ENCODE assay signal across 21 cellular contexts in genomic region chr4:136241221-136241986, GRCh38.
DNase-seq lines count a peak whose midpoint lies in the region; ATAC-seq, FAIRE-seq and TF ChIP-seq lines count a peak whose summit lies in the region.
"Had no signal": no experiment of that assay in that cellular context is flagged by ENCODE, and none has a peak within 500 bp of the region (broad histone marks: within the 10 kb centered on the region; RNA-seq: fewer than 3 reads in every experiment).

No MANE protein-coding gene starts in this region.

- H3K27me3 Mint-ChIP-seq in H9 (ENCODE audit: low read depth) (no peaks in the 10 kb centered on the region), astrocyte (ENCODE audit: low read depth, unreplicated experiment) (no peaks in the 10 kb centered on the region)
- no peaks in the 10 kb centered on the region for H3K27me3 Mint-ChIP-seq in activated naive CD8-positive, alpha-beta T cell treated with anti-CD3 and anti-CD28 coated beads, Interleukin-2, amount 50 U/mL, for 24 hours
- H3K27me3 Mint-ChIP-seq: CD4-positive, CD25-positive, alpha-beta regulatory T cell had no signal

- H3K4ac ChIP-seq in H9 (ENCODE audit: low read depth, low read length), result no peak overlapping the region

- H2BK12ac ChIP-seq in H9 (ENCODE audit: insufficient read length, low read depth, low read length), result no peak overlapping the region

- H3K27ac ChIP-seq in H9 (ENCODE audit: insufficient read length, low read depth, low read length) (no peak overlapping the region), astrocyte (ENCODE audit: low read depth, low read length) (no peak overlapping the region), PC-3 (ENCODE audit: low read length) (no peak overlapping the region), thyroid gland (no peak overlapping the region)
- H3K27ac ChIP-seq: KMS-11, Peyer's patch had no signal

- BruUV-seq in PC-3 (replicated peaks; lab: Mats Ljungman, UMichigan), result no TSS peak

- H3K4me1 ChIP-seq in H9 (ENCODE audit: insufficient read depth, low read length) (no peaks in the 10 kb centered on the region; the same call in 1 of the 2 replicates), astrocyte (ENCODE audit: insufficient read depth, low read length) (peaks cover 4% of the 10 kb centered on the region), PC-3 (ENCODE audit: insufficient read depth, low read length) (no peaks in the 10 kb centered on the region), thyroid gland (no peaks in the 10 kb centered on the region)
- H3K4me1 ChIP-seq: Peyer's patch had no signal

- H3K9me2 ChIP-seq in PC-3 (replicated peaks; ENCODE audit: low read length), result no peaks in the 10 kb centered on the region

- H3K23me2 ChIP-seq in H9 (ENCODE audit: insufficient read length, low read depth, low read length, poor library complexity, severe bottlenecking), result no peaks in the 10 kb centered on the region

- peaks cover 20 to 25% of the 10 kb centered on the region in 2 experiments for H3K9me3 Mint-ChIP-seq in H9
- H3K9me3 Mint-ChIP-seq in astrocyte (ENCODE audit: unreplicated experiment), result peaks cover 12% of the 10 kb centered on the region
- peaks cover 19% of the 10 kb centered on the region for H3K9me3 Mint-ChIP-seq in activated naive CD8-positive, alpha-beta T cell treated with anti-CD3 and anti-CD28 coated beads, Interleukin-2, amount 50 U/mL, for 24 hours

- H3K4me1 Mint-ChIP-seq in H9 (peaks cover 5 to 10% of the 10 kb centered on the region in 2 experiments; a peak in 2 of 4 replicates), astrocyte (ENCODE audit: low read depth, unreplicated experiment) (peaks cover 18% of the 10 kb centered on the region)
- H3K4me1 Mint-ChIP-seq in activated naive CD8-positive, alpha-beta T cell treated with anti-CD3 and anti-CD28 coated beads, Interleukin-2, amount 50 U/mL, for 24 hours, result no peaks in the 10 kb centered on the region
- H3K4me1 Mint-ChIP-seq: CD4-positive, CD25-positive, alpha-beta regulatory T cell had no signal

- no peak overlapping the region for H3K14ac ChIP-seq in H9 (ENCODE audit: insufficient read depth, low read length)

- no peak for TF ChIP-seq POLR2A in thyroid gland (IDR thresholded peaks at IDR 0.05)

- H3K27ac Mint-ChIP-seq in H9 (peak overlapping the region in 2 of 3 experiments; percentile 29 to 74; a peak in 3 of 7 replicates), astrocyte (ENCODE audit: unreplicated experiment) (peak overlapping the region; percentile 54)
- no peak overlapping the region for H3K27ac Mint-ChIP-seq in activated naive CD8-positive, alpha-beta T cell treated with anti-CD3 and anti-CD28 coated beads, Interleukin-2, amount 50 U/mL, for 24 hours
- H3K27ac Mint-ChIP-seq: CD4-positive, CD25-positive, alpha-beta regulatory T cell; HFFc6 had no signal

- no peak overlapping the region for H4K91ac ChIP-seq in H9 (ENCODE audit: insufficient read length, low read depth, low read length)

- H3K9me3 ChIP-seq in H9 (ENCODE audit: control insufficient read depth, low read depth, low read length) (no peaks in the 10 kb centered on the region), astrocyte (ENCODE audit: insufficient read depth, low read depth, low read length) (peaks cover 6% of the 10 kb centered on the region), PC-3 (ENCODE audit: low read length) (no peaks in the 10 kb centered on the region), thyroid gland (no peaks in the 10 kb centered on the region)
- H3K9me3 ChIP-seq: Peyer's patch had no signal

- H2BK20ac ChIP-seq in H9 (ENCODE audit: low read depth, low read length, poor library complexity, severe bottlenecking), result no peak overlapping the region

- no peak overlapping the region for H3K56ac ChIP-seq in H9 (ENCODE audit: insufficient read length, low read depth, low read length)

- POLR2A ChIA-PET in PC-3 (lab: Charles Lee; ENCODE audit: unreplicated experiment), result no interaction called here

- intact Hi-C loops in PC-3 (cut with micrococcal nuclease), result no loop called here
- intact Hi-C loops in thyroid gland (cut with DNase I), result no loop called here

- no peak overlapping the region for H3K23ac ChIP-seq in H9 (ENCODE audit: insufficient read length, low read depth, low read length)

- H3K4me3 Mint-ChIP-seq in H9, result no peak overlapping the region
- no peak overlapping the region for H3K4me3 Mint-ChIP-seq in astrocyte (ENCODE audit: unreplicated experiment)
- H3K4me3 Mint-ChIP-seq in activated naive CD8-positive, alpha-beta T cell treated with anti-CD3 and anti-CD28 coated beads, Interleukin-2, amount 50 U/mL, for 24 hours, result no peak overlapping the region
- H3K4me3 Mint-ChIP-seq: CD4-positive, CD25-positive, alpha-beta regulatory T cell; HFFc6 had no signal

- H3K27me3 ChIP-seq in H9 (ENCODE audit: insufficient read depth, low read length) (no peaks in the 10 kb centered on the region), astrocyte (ENCODE audit: insufficient read depth, low read length) (peaks cover 2% of the 10 kb centered on the region), PC-3 (ENCODE audit: low read length) (no peaks in the 10 kb centered on the region), thyroid gland (no peaks in the 10 kb centered on the region)
- H3K27me3 ChIP-seq: Peyer's patch had no signal

- H2AFZ ChIP-seq in H9 (ENCODE audit: low read length), result no peak overlapping the region
- peak overlapping the region; percentile 3 for H2AFZ ChIP-seq in astrocyte (ENCODE audit: low read depth, low read length)
- H2AFZ ChIP-seq in PC-3 (ENCODE audit: low read length), result no peak overlapping the region

- CTCF ChIA-PET in PC-3 (lab: Charles Lee), result no interaction called here

- TF ChIP-seq CTCF in H9 (conservative IDR thresholded peaks at IDR 0.05), result no peak
- TF ChIP-seq CTCF in astrocyte (IDR thresholded peaks at IDR 0.05; ENCODE audit: insufficient read depth, low read depth, low read length), result no peak
- TF ChIP-seq CTCF in fibroblast of pulmonary artery (IDR thresholded peaks at IDR 0.05; ENCODE audit: low read length, missing control alignments), result no peak
- no peak for TF ChIP-seq CTCF in PC-3 (conservative IDR thresholded peaks at IDR 0.05; ENCODE audit: low read depth, low read length)
- no peak for TF ChIP-seq CTCF in thyroid gland (IDR thresholded peaks at IDR 0.05)

- H3K79me1 ChIP-seq in H9 (ENCODE audit: insufficient read depth, low read depth, low read length, poor library complexity, severe bottlenecking), result no peaks in the 10 kb centered on the region

- H3K9ac ChIP-seq in H9 (ENCODE audit: extremely low read depth, insufficient read length, low read length), result no peak overlapping the region
- H3K9ac ChIP-seq in astrocyte (ENCODE audit: low read length), result no peak overlapping the region
- no peak overlapping the region for H3K9ac ChIP-seq in PC-3 (ENCODE audit: low read length)
- H3K9ac ChIP-seq: KMS-11 had no signal

- H2BK120ac ChIP-seq in H9 (ENCODE audit: low read depth, low read length, poor library complexity, severe bottlenecking), result no peak overlapping the region

- no peak overlapping the region for H3K4me2 ChIP-seq in H9 (ENCODE audit: insufficient read depth, insufficient read length, low read length)
- peak overlapping the region; percentile 56 for H3K4me2 ChIP-seq in astrocyte (ENCODE audit: low read length)
- H3K4me2 ChIP-seq in PC-3 (ENCODE audit: low read length), result no peak overlapping the region
- H3K4me2 ChIP-seq: KMS-11 had no signal

- H2AK5ac ChIP-seq in H9 (ENCODE audit: insufficient read length, low read length), result no peak overlapping the region

- no peak overlapping the region for H3K4me3 ChIP-seq in astrocyte (ENCODE audit: insufficient read depth, low read depth, low read length)
- H3K4me3 ChIP-seq in fibroblast of pulmonary artery (replicated peaks; ENCODE audit: low read depth, low read length), result no peak overlapping the region
- no peak overlapping the region for H3K4me3 ChIP-seq in PC-3 (ENCODE audit: low read length)
- H3K4me3 ChIP-seq in thyroid gland (replicated peaks in 1 of 3), result no peak overlapping the region
- H3K4me3 ChIP-seq: Peyer's patch had no signal

- no peak overlapping the region for H3T11ph ChIP-seq in H9 (ENCODE audit: low read length)

- DNase-seq in H9, result no peak
- DNase-seq in astrocyte (ENCODE audit: low read depth), result peak; percentile 78
- peak; percentile 7 for DNase-seq in fibroblast of pulmonary artery (ENCODE audit: low read depth)
- DNase-seq in renal cortical epithelial cell (ENCODE audit: low read depth), result peak; percentile 55
- no peak for DNase-seq in activated naive CD8-positive, alpha-beta T cell treated with anti-CD3 and anti-CD28 coated beads, Interleukin-2, amount 50 U/mL, for 24 hours
- no peak for DNase-seq in PC-3
- no peak for DNase-seq in thyroid gland
- DNase-seq: CD4-positive, CD25-positive, alpha-beta regulatory T cell; DMS79; HFFc6; NCI-H1930; NCI-H2171 treated with DMSO at 0.1 percent for 48 hours; NCI-H510A treated with DMSO at 0.1 percent for 48 hours; Peyer's patch; Right ventricle myocardium superior had no signal

- H2BK15ac ChIP-seq in H9 (ENCODE audit: low read depth, low read length), result no peak overlapping the region

- H3K36me3 Mint-ChIP-seq in H9 (ENCODE audit: insufficient read depth in 1 of 3, low read depth in 3 of 3) (peaks cover 10 to 35% (median 21%) of the 10 kb centered on the region in 3 experiments), astrocyte (ENCODE audit: low read depth, unreplicated experiment) (no peaks in the 10 kb centered on the region)
- H3K36me3 Mint-ChIP-seq in activated naive CD8-positive, alpha-beta T cell treated with anti-CD3 and anti-CD28 coated beads, Interleukin-2, amount 50 U/mL, for 24 hours (ENCODE audit: low read depth), result no peaks in the 10 kb centered on the region

- H3K79me2 ChIP-seq in H9 (ENCODE audit: insufficient read depth, low read length) (no peaks in the 10 kb centered on the region), astrocyte (ENCODE audit: insufficient read depth, low read length) (no peaks in the 10 kb centered on the region), PC-3 (ENCODE audit: low read length) (no peaks in the 10 kb centered on the region)

- H4K20me1 ChIP-seq in H9 (ENCODE audit: control insufficient read depth, insufficient read depth, insufficient read length), result no peaks in the 10 kb centered on the region
- no peaks in the 10 kb centered on the region for H4K20me1 ChIP-seq in astrocyte (ENCODE audit: insufficient read depth, low read length)
- no peaks in the 10 kb centered on the region for H4K20me1 ChIP-seq in PC-3 (ENCODE audit: low read length)

- H3K36me3 ChIP-seq in astrocyte (ENCODE audit: insufficient read depth, low read length) (no peaks in the 10 kb centered on the region), PC-3 (ENCODE audit: low read depth, low read length) (no peaks in the 10 kb centered on the region), thyroid gland (no peaks in the 10 kb centered on the region)
- H3K36me3 ChIP-seq: Peyer's patch had no signal

- H4K8ac ChIP-seq in H9 (replicated peaks; ENCODE audit: insufficient read length, low read depth, low read length), result no peak overlapping the region

- H3K18ac ChIP-seq in H9 (ENCODE audit: insufficient read length, low read depth, low read length), result no peak overlapping the region

- no peak overlapping the region for H2BK5ac ChIP-seq in H9 (ENCODE audit: insufficient read length, low read length)

- no peak for ATAC-seq in activated naive CD8-positive, alpha-beta T cell treated with anti-CD3 and anti-CD28 coated beads, Interleukin-2, amount 50 U/mL, for 24 hours
- ATAC-seq in PC-3 (no peak), HG02870 (IDR thresholded peaks at IDR 0.05; ENCODE audit: unreplicated experiment) (no peak)
- ATAC-seq: HepG2 had no signal

- no peaks in the 10 kb centered on the region for H3F3A ChIP-seq in PC-3 (ENCODE audit: low read length, unreplicated experiment)

- FAIRE-seq in astrocyte (lab: Jason Lieb, UNC), result no peak
- FAIRE-seq: G401.6, GM12891, GM19239, HepG2 had no signal

- no CpG with 5 or more reads among the region's 7 CpGs for WGBS in H9 (ENCODE audit: extremely low coverage, insufficient read length, low lambda C conversion rate)
- 88 to 91% methylated on average over 7 of the region's 7 CpGs for WGBS in thyroid gland, 2 donors

- no peak overlapping the region for H4K5ac ChIP-seq in H9 (ENCODE audit: insufficient read length, low read depth, low read length)

Comparison
In these comparisons a context has a peak if more than half of its experiments do, and no peak if none do; other contexts are left out.
1. DNase-seq: peak in astrocyte (single experiment), fibroblast of pulmonary artery (single experiment) and renal cortical epithelial cell (single experiment); none in H9 (single experiment), activated naive CD8-positive, alpha-beta T cell treated with anti-CD3 and anti-CD28 coated beads, Interleukin-2, amount 50 U/mL, for 24 hours (single experiment), PC-3 (single experiment) and thyroid gland (0 of 2).